14 cellular contexts compared by ENCODE assay signal in the genomic region with DNA sequence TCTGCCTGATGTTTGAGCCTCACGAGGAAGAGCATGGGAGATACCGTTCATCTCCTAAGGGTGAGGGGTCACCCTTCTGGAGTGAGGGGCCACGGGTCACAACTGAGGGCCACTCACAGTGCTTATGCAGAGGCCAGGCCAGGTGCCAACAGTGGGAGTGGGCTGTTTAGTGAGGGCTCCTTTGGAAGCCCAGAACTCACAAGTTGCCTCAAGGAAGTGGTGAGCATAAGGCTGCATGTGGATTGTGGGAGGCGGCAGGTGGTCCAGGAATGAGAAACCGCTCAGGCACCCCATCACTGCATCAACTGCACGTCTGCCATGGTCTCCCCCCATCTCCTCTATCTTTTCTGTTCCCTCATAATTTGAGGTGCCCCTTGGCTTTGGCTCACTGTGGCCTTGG. TPM values are rescaled to one million over a fixed set of nuclear protein-coding genes. Genes with fewer than 3 reads are reported as not detected.
DNase-seq lines count a peak whose midpoint lies in the region; ATAC-seq and TF ChIP-seq lines count a peak whose summit lies in the region.
"Had no signal": no experiment of that assay in that cellular context is flagged by ENCODE, and none has a peak within 500 bp of the region (broad histone marks: within the 10 kb centered on the region; RNA-seq: fewer than 3 reads in every experiment).

No MANE protein-coding gene starts in this region.

- ATAC-seq in CD8-positive, alpha-beta T cell, result no peak
- no peak for ATAC-seq in memory B cell (ENCODE audit: low read depth)
- peak in 1 of 4 donors; percentile 19 for ATAC-seq in psoas muscle
- no peak for ATAC-seq in HG02571 (IDR thresholded peaks at IDR 0.05; ENCODE audit: unreplicated experiment)
- ATAC-seq in HG02852 (IDR thresholded peaks at IDR 0.05; ENCODE audit: unreplicated experiment), result no peak
- no peak for ATAC-seq in GM18867 (IDR thresholded peaks at IDR 0.05; ENCODE audit: unreplicated experiment)

- peaks cover 2% of the 10 kb centered on the region for H3K27me3 Mint-ChIP-seq in CD8-positive, alpha-beta T cell (ENCODE audit: low read depth)
- H3K27me3 Mint-ChIP-seq in brain, result no peaks in the 10 kb centered on the region
- peaks cover 5% of the 10 kb centered on the region for H3K27me3 Mint-ChIP-seq in memory B cell

- no peaks in the 10 kb centered on the region for H3K9me3 Mint-ChIP-seq in CD8-positive, alpha-beta T cell
- no peaks in the 10 kb centered on the region for H3K9me3 Mint-ChIP-seq in brain
- H3K9me3 Mint-ChIP-seq in memory B cell, result no peaks in the 10 kb centered on the region
- H3K9me3 Mint-ChIP-seq: activated T-cell treated with anti-CD3 and anti-CD28 coated beads, Interleukin-2, amount 50 U/mL, for 4 hours; IgD-negative memory B cell had no signal

- peaks cover 10% of the 10 kb centered on the region for H3K4me1 Mint-ChIP-seq in CD8-positive, alpha-beta T cell (ENCODE audit: low read depth)
- H3K4me1 Mint-ChIP-seq in brain (peaks cover 92% of the 10 kb centered on the region), memory B cell (peaks cover 8% of the 10 kb centered on the region)

- CTCF ChIA-PET in CD8-positive, alpha-beta T cell (lab: Charles Lee), result no interaction called here

- WGBS in psoas muscle, 3 donors, result 63 to 85% (median 76%) methylated on average over 4 to 6 of the region's 6 CpGs

- H3K27ac ChIP-seq in CD8-positive, alpha-beta T cell (ENCODE audit: low read depth, low read length), result no peak overlapping the region
- no peak overlapping the region for H3K27ac ChIP-seq in psoas muscle
- H3K27ac ChIP-seq: PC-9 had no signal

- POLR2A ChIA-PET in CD8-positive, alpha-beta T cell (lab: Charles Lee), result no interaction called here

- no peak overlapping the region for H3K27ac Mint-ChIP-seq in CD8-positive, alpha-beta T cell
- H3K27ac Mint-ChIP-seq in brain (peak overlapping the region; percentile 88 to 98 (median 94)), memory B cell (no peak overlapping the region)

- H3K36me3 Mint-ChIP-seq in CD8-positive, alpha-beta T cell, result no peaks in the 10 kb centered on the region
- no peaks in the 10 kb centered on the region for H3K36me3 Mint-ChIP-seq in brain
- no peaks in the 10 kb centered on the region for H3K36me3 Mint-ChIP-seq in memory B cell
- H3K36me3 Mint-ChIP-seq: IgD-negative memory B cell had no signal

- peak overlapping the region; percentile 62 for H3K4me3 Mint-ChIP-seq in CD8-positive, alpha-beta T cell
- peak overlapping the region; percentile 68 to 82 (median 77) for H3K4me3 Mint-ChIP-seq in brain
- H3K4me3 Mint-ChIP-seq in memory B cell, result peak overlapping the region; percentile 74

- H3K27me3 ChIP-seq in CD8-positive, alpha-beta T cell (ENCODE audit: insufficient read depth, low read length), result no peaks in the 10 kb centered on the region
- H3K27me3 ChIP-seq in psoas muscle (ENCODE audit: insufficient read depth in 3 of 3, low read length in 2 of 3), result no peaks in the 10 kb centered on the region

- intact Hi-C loops in CD8-positive, alpha-beta T cell (cut with DNase I, micrococcal nuclease), result no loop called here
- intact Hi-C loops in psoas muscle (cut with DNase I), result no loop called here

- H3K4me1 ChIP-seq in CD8-positive, alpha-beta T cell (ENCODE audit: insufficient read depth, low read length), result peaks cover 4% of the 10 kb centered on the region
- H3K4me1 ChIP-seq in psoas muscle, result peaks cover 25% of the 10 kb centered on the region

- TF ChIP-seq CTCF in CD8-positive, alpha-beta T cell (IDR thresholded peaks at IDR 0.05), result no peak
- TF ChIP-seq CTCF in brain (conservative IDR thresholded peaks at IDR 0.05) (no peak), psoas muscle (IDR thresholded peaks at IDR 0.05) (no peak)

- DNase-seq in CD8-positive, alpha-beta T cell, result no peak
- DNase-seq in memory B cell (ENCODE audit: low spot score in 2 of 2), result no peak
- no peak for DNase-seq in psoas muscle
- DNase-seq in NCI-H2107 treated with DMSO at 0.1 percent for 48 hours (lab: John Stamatoyannopoulos, UW; ENCODE audit: unreplicated experiment), result no peak
- DNase-seq: activated T-cell treated with anti-CD3 and anti-CD28 coated beads, Interleukin-2, amount 50 U/mL, for 4 hours; DND-41; effector memory CD4-positive, alpha-beta T cell; PC-9; stimulated activated CD8-positive, alpha-beta memory T cell treated with anti-CD3 and anti-CD28 coated beads, Interleukin-4, amount 100 ng/mL, for 48 hours had no signal

- no peak overlapping the region for H3K4me3 ChIP-seq in CD8-positive, alpha-beta T cell (ENCODE audit: low read depth, low read length)
- H3K4me3 ChIP-seq in psoas muscle, result peak overlapping the region; percentile 51
- H3K4me3 ChIP-seq: PC-9 had no signal

- no peaks in the 10 kb centered on the region for H3K9me3 ChIP-seq in CD8-positive, alpha-beta T cell (ENCODE audit: low read length)
- H3K9me3 ChIP-seq in psoas muscle, result no peaks in the 10 kb centered on the region

- H3K36me3 ChIP-seq in CD8-positive, alpha-beta T cell (ENCODE audit: insufficient read depth, low read length), result no peaks in the 10 kb centered on the region
- H3K36me3 ChIP-seq in psoas muscle (ENCODE audit: insufficient read depth in 1 of 2, low read depth in 1 of 2), result no peaks in the 10 kb centered on the region

RNA-seq across cellular contexts. Expression of a gene that starts 26.5 kb away (rescaled TPM):
- not detected for total RNA-seq in CD8-positive, alpha-beta T cell
- polyA plus RNA-seq in brain (ENCODE audit: insufficient read depth, low read depth, low replicate concordance) (5.4 TPM), psoas muscle (1 to 10 TPM in 1 of 3 donors, under 1 TPM in 2; 0.39 to 1.1 (median 0.41) TPM)
- total RNA-seq in psoas muscle, result 1 to 10 TPM in 1 of 4 donors, under 1 TPM in 3; 0.40 to 1.9 (median 0.59) TPM
- total RNA-seq: activated T-cell treated with anti-CD3 and anti-CD28 coated beads, Interleukin-2, amount 50 U/mL, for 4 hours; PC-9 had no signal
- polyA plus RNA-seq: IgD-negative memory B cell had no signal

Comparison
In these comparisons a context has a peak if more than half of its experiments do, and no peak if none do; other contexts are left out.
1. H3K27ac Mint-ChIP-seq: peak in brain (5 of 5); none in CD8-positive, alpha-beta T cell (single experiment) and memory B cell (single experiment).
2. Peak in every context shown above with its lines, with median percentiles within 50 percentile points of each other: H3K4me3 Mint-ChIP-seq.